14 cellular contexts compared by ENCODE assay signal in genomic region chr3:112405845-112406244, GRCh38.
DNase-seq lines count a peak whose midpoint lies in the region; ATAC-seq lines count a peak whose summit lies in the region.
"Had no signal": no experiment of that assay in that cellular context is flagged by ENCODE, and none has a peak within 500 bp of the region (broad histone marks: within the 10 kb centered on the region; RNA-seq: fewer than 3 reads in every experiment).

No MANE protein-coding gene starts in this region.

- H3K36me3 Mint-ChIP-seq in activated naive CD4-positive, alpha-beta T cell treated with anti-CD3 and anti-CD28 coated beads, Interleukin-2, amount 50 U/mL, for 72 hours, result no peaks in the 10 kb centered on the region

- ATAC-seq in activated CD4-positive, CD25-positive, alpha-beta regulatory T cell treated with anti-CD3 and anti-CD28 coated beads, Interleukin-2, amount 50 U/mL, for 24 hours, result peak; percentile 70 to 76
- ATAC-seq in HG03342 (IDR thresholded peaks at IDR 0.05; ENCODE audit: unreplicated experiment) (peak; percentile 52), HG03378 (IDR thresholded peaks at IDR 0.05; ENCODE audit: unreplicated experiment) (no peak)
- peak; percentile 96 to 98 for ATAC-seq in activated naive CD4-positive, alpha-beta T cell treated with anti-CD3 and anti-CD28 coated beads, Interleukin-2, amount 50 U/mL, for 72 hours

- H3K9me3 Mint-ChIP-seq in activated naive CD4-positive, alpha-beta T cell treated with anti-CD3 and anti-CD28 coated beads, Interleukin-2, amount 50 U/mL, for 72 hours, result no peaks in the 10 kb centered on the region

- H3K27ac Mint-ChIP-seq in activated naive CD4-positive, alpha-beta T cell treated with anti-CD3 and anti-CD28 coated beads, Interleukin-2, amount 50 U/mL, for 72 hours, result peak overlapping the region; percentile 12 to 63

- DNase-seq in activated CD4-positive, CD25-positive, alpha-beta regulatory T cell treated with anti-CD3 and anti-CD28 coated beads, Interleukin-2, amount 50 U/mL, for 72 hours, result no peak
- DNase-seq in activated naive CD4-positive, alpha-beta T cell treated with anti-CD3 and anti-CD28 coated beads, Interleukin-2, amount 50 U/mL, for 72 hours (ENCODE audit: low spot score in 2 of 2), result peak in 1 of 2 donors; percentile 28
- DNase-seq in stimulated activated CD4-positive, alpha-beta T cell treated with anti-CD3 and anti-CD28 coated beads, TNF-alpha, amount 100 ng/mL, for 24 hours (ENCODE audit: low read depth in 3 of 3), result peak in 2 of 3 experiments; percentile 3 to 43
- no peak for DNase-seq in NCI-H1436 (lab: John Stamatoyannopoulos, UW)
- DNase-seq in cerebellar nuclear complex (lab: John Stamatoyannopoulos, UW), result no peak
- DNase-seq: 8988T, hypothalamus, NCI-H2081 treated with DMSO at 0.1 percent for 48 hours, SHP77, spleen, tibial artery had no signal

Comparison
In these comparisons a context has a peak if more than half of its experiments do, and no peak if none do; other contexts are left out.
1. DNase-seq: peak in stimulated activated CD4-positive, alpha-beta T cell treated with anti-CD3 and anti-CD28 coated beads, TNF-alpha, amount 100 ng/mL, for 24 hours (2 of 3); none in activated CD4-positive, CD25-positive, alpha-beta regulatory T cell treated with anti-CD3 and anti-CD28 coated beads, Interleukin-2, amount 50 U/mL, for 72 hours (single experiment), NCI-H1436 (single experiment) and cerebellar nuclear complex (0 of 2).